ENCODE assay signal across 16 cellular contexts in the genomic region with DNA sequence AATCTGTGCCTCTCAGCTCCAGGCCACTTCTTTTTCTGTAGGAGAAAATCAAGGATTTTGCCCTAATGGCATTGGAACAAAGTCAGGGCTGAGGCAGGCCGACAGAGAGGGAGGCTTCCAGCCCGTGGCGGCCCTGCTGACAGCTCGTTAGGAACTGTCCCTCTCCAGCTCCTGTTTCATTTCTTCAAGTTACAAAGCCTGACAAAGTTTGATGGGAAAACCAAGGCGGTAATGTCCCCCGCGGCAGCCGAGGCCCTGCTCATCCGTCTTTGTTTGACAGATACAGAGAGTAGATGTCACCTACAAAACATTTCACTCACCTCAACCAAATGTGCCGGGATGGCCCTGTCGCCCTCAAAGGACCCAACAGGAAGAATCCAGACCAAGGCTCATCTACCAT.
"Had no signal": no experiment of that assay in that cellular context is flagged by ENCODE, and none has a peak within 500 bp of the region (broad histone marks: within the 10 kb centered on the region; RNA-seq: fewer than 3 reads in every experiment).

No MANE protein-coding gene starts in this region.

- H3K9ac ChIP-seq: parathyroid adenoma had no signal

- H3K4me1 ChIP-seq: heart left ventricle, parathyroid adenoma, right lobe of liver, stomach, uterus had no signal

- H3K36me3 ChIP-seq: right lobe of liver, stomach, uterus had no signal

- H2AFZ ChIP-seq: parathyroid adenoma had no signal

- H3K4me3 ChIP-seq: coronary artery, heart left ventricle, psoas muscle, right lobe of liver, stomach, uterus had no signal

- H3K27me3 ChIP-seq: right lobe of liver, uterus had no signal

- H3K9me3 ChIP-seq: heart left ventricle, psoas muscle, right lobe of liver, stomach, uterus had no signal

- DNase-seq: effector CD8-positive, alpha-beta T cell; foreskin melanocyte; heart left ventricle; hippocampal formation; left colon; naive thymus-derived CD8-positive, alpha-beta T cell; psoas muscle; retina; right lobe of liver; stimulated activated CD4-positive, alpha-beta T cell treated with anti-CD3 and anti-CD28 coated beads, Interleukin-2, amount 100 ng/mL, for 24 hours; stimulated activated CD4-positive, alpha-beta T cell treated with anti-CD3 and anti-CD28 coated beads, Interleukin-4, amount 100 ng/mL, for 4 hours; stimulated activated naive CD4-positive, alpha-beta T cell; stomach; uterus had no signal

- ATAC-seq: heart left ventricle; left colon; naive thymus-derived CD8-positive, alpha-beta T cell; right lobe of liver had no signal

- H3K27ac ChIP-seq: coronary artery, heart left ventricle, parathyroid adenoma, psoas muscle, right lobe of liver, stomach, uterus had no signal
